In genomic region chrX:16185725-16186136, GRCh38 we compare ENCODE assay signal across 8 cellular contexts. TPM values are rescaled to one million over a fixed set of nuclear protein-coding genes. Genes with fewer than 3 reads are reported as not detected.
DNase-seq lines count a peak whose midpoint lies in the region; ATAC-seq and TF ChIP-seq lines count a peak whose summit lies in the region.

No MANE protein-coding gene starts in this region.

- H3K9me3 ChIP-seq in SJSA1 (replicated peaks), result peaks cover 2% of the 10 kb centered on the region; the same call in 1 of the 2 replicates

- no peaks in the 10 kb centered on the region for H3K36me3 ChIP-seq in SJSA1

- TF ChIP-seq CTCF in AG04449 (IDR thresholded peaks at IDR 0.05; ENCODE audit: insufficient read depth, low read length, missing control alignments), result no peak

- ATAC-seq in GM19025 (IDR thresholded peaks at IDR 0.05; ENCODE audit: low read depth, unreplicated experiment) (peak; percentile 97), HG03097 (IDR thresholded peaks at IDR 0.05; ENCODE audit: low FRiP score, unreplicated experiment) (peak; percentile 99)

- H3K4me3 ChIP-seq in AG04449 (ENCODE audit: low read depth, low read length), result no peak overlapping the region
- no peak overlapping the region for H3K4me3 ChIP-seq in SJSA1

- DNase-seq in AG04449 (ENCODE audit: low read depth, low spot score) (peak; percentile 44), SJSA1 (ENCODE audit: low read depth in 1 of 2, low spot score in 2 of 2) (peak; percentile 57 to 68), kidney glomerular epithelial cell (lab: John Stamatoyannopoulos, UW) (peak; percentile 61), NCI-H2171 treated with DMSO at 0.1 percent for 48 hours (lab: John Stamatoyannopoulos, UW) (no peak), DMS79 (lab: John Stamatoyannopoulos, UW) (no peak)
- no peak for DNase-seq in activated CD4-positive, CD25-positive, alpha-beta regulatory T cell (lab: John Stamatoyannopoulos, UW)

- POLR2A ChIA-PET in AG04449 (lab: Yijun Ruan, JAX), result interaction anchor here (0.7 kb wide), 1 partner anchor 537 kb away, joined by 3 read pairs; no protein-coding TSS in a partner anchor

- H3K27ac ChIP-seq in SJSA1, result peak overlapping the region; percentile 95

- CTCF ChIA-PET in AG04449 (lab: Yijun Ruan, JAX), result no interaction called here

- H3K4me1 ChIP-seq in SJSA1 (replicated peaks), result peaks cover 38% of the 10 kb centered on the region

- no peaks in the 10 kb centered on the region for H3K27me3 ChIP-seq in SJSA1 (replicated peaks)

RNA-seq across cellular contexts. Expression of gene MAGEB17, which starts 18.4 kb away (rescaled TPM):
- total RNA-seq in SJSA1 (2014; rRNA removed; shearing (Covaris generic)), result 0.11 TPM in 1 of 2 replicates, not detected in the other

Comparison
In these comparisons a context has a peak if more than half of its experiments do, and no peak if none do; other contexts are left out.
1. DNase-seq: peak in AG04449 (single experiment), SJSA1 (2 of 2) and kidney glomerular epithelial cell (single experiment); none in NCI-H2171 treated with DMSO at 0.1 percent for 48 hours (single experiment), activated CD4-positive, CD25-positive, alpha-beta regulatory T cell (0 of 4) and DMS79 (single experiment).